Comparison of ENCODE assay signal across 33 cellular contexts in genomic region chr20:3861191-3861590, GRCh38.
"Had no signal": no experiment of that assay in that cellular context is flagged by ENCODE, and none has a peak within 500 bp of the region (broad histone marks: within the 10 kb centered on the region; RNA-seq: fewer than 3 reads in every experiment).

No MANE protein-coding gene starts in this region.

- H3K27me3 ChIP-seq: brain microvascular endothelial cell, esophagus squamous epithelium, gastroesophageal sphincter, heart right ventricle had no signal

- H3K4me1 ChIP-seq: esophagus squamous epithelium, gastroesophageal sphincter had no signal

- H3K4me3 Mint-ChIP-seq: activated B cell treated with CpG ODN at 0.5 μM for 24 hours; activated CD8-positive, alpha-beta T cell treated with anti-CD3 and anti-CD28 coated beads for 36 hours; activated naive CD4-positive, alpha-beta T cell treated with anti-CD3 and anti-CD28 coated beads, Interleukin-2, amount 10 ng/mL, durations not matched to agents 7 days and 5 days; activated naive CD8-positive, alpha-beta T cell; activated T-cell treated with anti-CD3 and anti-CD28 coated beads, Interleukin-2, amount 50 U/mL, for 72 hours; central memory CD8-positive, alpha-beta T cell; effector memory CD8-positive, alpha-beta T cell; T-helper 17 cell; T-helper 2 cell treated with Interferon-gamma antibody and Interleukin-4, amounts not matched to agents 5 μg/mL and 100 μg/mL, for 36 hours had no signal

- H3K27ac Mint-ChIP-seq: activated B cell treated with CpG ODN at 0.5 μM for 24 hours; activated CD8-positive, alpha-beta T cell treated with anti-CD3 and anti-CD28 coated beads for 36 hours; activated naive CD4-positive, alpha-beta T cell treated with anti-CD3 and anti-CD28 coated beads, Interleukin-2, amount 10 ng/mL, durations not matched to agents 7 days and 5 days; activated naive CD8-positive, alpha-beta T cell; activated T-cell treated with anti-CD3 and anti-CD28 coated beads, Interleukin-2, amount 50 U/mL, for 72 hours; T-helper 2 cell treated with Interferon-gamma antibody and Interleukin-4, amounts not matched to agents 5 μg/mL and 100 μg/mL, for 36 hours had no signal

- FAIRE-seq: astrocyte, bronchial epithelial cell, endothelial cell of umbilical vein had no signal

- DNase-seq: activated B cell treated with CpG ODN at 0.5 μM for 24 hours; activated CD4-positive, alpha-beta T cell treated with anti-CD3 and anti-CD28 coated beads for 48 hours; activated CD4-positive, alpha-beta T cell treated with anti-CD3 and anti-CD28 coated beads, Interleukin-2, amount 50 U/mL, for 1 hour; activated CD4-positive, alpha-beta T cell treated with anti-CD3 and anti-CD28 coated beads, Interleukin-2, amount 50 U/mL, for 48 hours; activated CD8-positive, alpha-beta memory T cell treated with anti-CD3 and anti-CD28 coated beads for 24 hours; activated CD8-positive, alpha-beta T cell treated with anti-CD3 and anti-CD28 coated beads for 36 hours; activated gamma-delta T cell; activated naive CD4-positive, alpha-beta T cell; activated naive CD4-positive, alpha-beta T cell treated with anti-CD3 and anti-CD28 coated beads, Interleukin-2, amount 10 ng/mL, durations not matched to agents 7 days and 5 days; activated T-cell treated with anti-CD3 and anti-CD28 coated beads, Interleukin-2, amount 50 U/mL, for 72 hours; amniotic stem cell; anterior cingulate cortex; brain microvascular endothelial cell; dermis blood vessel endothelial cell; effector CD4-positive, alpha-beta T cell; effector memory CD8-positive, alpha-beta T cell; esophagus squamous epithelium; foreskin melanocyte; heart right ventricle; T-helper 1 cell; T-helper 17 cell; T1000; WERI-Rb-1 had no signal

- H3K9me3 ChIP-seq: esophagus squamous epithelium, gastroesophageal sphincter, heart right ventricle had no signal

- H3K27me3 Mint-ChIP-seq: activated B cell treated with CpG ODN at 0.5 μM for 24 hours; activated CD8-positive, alpha-beta T cell treated with anti-CD3 and anti-CD28 coated beads for 36 hours; activated naive CD4-positive, alpha-beta T cell treated with anti-CD3 and anti-CD28 coated beads, Interleukin-2, amount 10 ng/mL, durations not matched to agents 7 days and 5 days; activated naive CD8-positive, alpha-beta T cell; central memory CD8-positive, alpha-beta T cell; effector memory CD8-positive, alpha-beta T cell; T-helper 17 cell had no signal

- ATAC-seq: activated CD4-positive, CD25-positive, alpha-beta regulatory T cell treated with anti-CD3 and anti-CD28 coated beads, Interleukin-2, amount 50 U/mL, for 24 hours; activated CD8-positive, alpha-beta T cell treated with anti-CD3 and anti-CD28 coated beads for 36 hours; activated T-cell treated with anti-CD3 and anti-CD28 coated beads, Interleukin-2, amount 50 U/mL, for 72 hours; effector memory CD8-positive, alpha-beta T cell; gastroesophageal sphincter; heart right ventricle; T-helper 17 cell had no signal

- H3K4me3 ChIP-seq: coronary artery, esophagus squamous epithelium, gastroesophageal sphincter, heart right ventricle had no signal

- H3K9me3 Mint-ChIP-seq: activated B cell treated with CpG ODN at 0.5 μM for 24 hours; activated CD8-positive, alpha-beta T cell treated with anti-CD3 and anti-CD28 coated beads for 36 hours; activated T-cell treated with anti-CD3 and anti-CD28 coated beads, Interleukin-2, amount 50 U/mL, for 72 hours; central memory CD8-positive, alpha-beta T cell; effector memory CD8-positive, alpha-beta T cell; T-helper 2 cell treated with Interferon-gamma antibody and Interleukin-4, amounts not matched to agents 5 μg/mL and 100 μg/mL, for 36 hours had no signal

- H3K27ac ChIP-seq: brain microvascular endothelial cell, coronary artery, epithelial cell of prostate, esophagus squamous epithelium, gastroesophageal sphincter, heart right ventricle, WERI-Rb-1 had no signal
